1 cellular context compared by ENCODE assay signal in genomic region chr20:47233333-47234188, GRCh38.
A peak's percentile ranks its signal among the peaks of the same experiment; 100 is the strongest.
TF ChIP-seq lines count a peak whose summit lies in the region.

No MANE protein-coding gene starts in this region.

TF ChIP-seq in HepG2, 621 proteins besides CTCF, POLR2A, EP300 and RAD21 (continued from another document and continues in another):
- TF ChIP-seq, protein P1, sequence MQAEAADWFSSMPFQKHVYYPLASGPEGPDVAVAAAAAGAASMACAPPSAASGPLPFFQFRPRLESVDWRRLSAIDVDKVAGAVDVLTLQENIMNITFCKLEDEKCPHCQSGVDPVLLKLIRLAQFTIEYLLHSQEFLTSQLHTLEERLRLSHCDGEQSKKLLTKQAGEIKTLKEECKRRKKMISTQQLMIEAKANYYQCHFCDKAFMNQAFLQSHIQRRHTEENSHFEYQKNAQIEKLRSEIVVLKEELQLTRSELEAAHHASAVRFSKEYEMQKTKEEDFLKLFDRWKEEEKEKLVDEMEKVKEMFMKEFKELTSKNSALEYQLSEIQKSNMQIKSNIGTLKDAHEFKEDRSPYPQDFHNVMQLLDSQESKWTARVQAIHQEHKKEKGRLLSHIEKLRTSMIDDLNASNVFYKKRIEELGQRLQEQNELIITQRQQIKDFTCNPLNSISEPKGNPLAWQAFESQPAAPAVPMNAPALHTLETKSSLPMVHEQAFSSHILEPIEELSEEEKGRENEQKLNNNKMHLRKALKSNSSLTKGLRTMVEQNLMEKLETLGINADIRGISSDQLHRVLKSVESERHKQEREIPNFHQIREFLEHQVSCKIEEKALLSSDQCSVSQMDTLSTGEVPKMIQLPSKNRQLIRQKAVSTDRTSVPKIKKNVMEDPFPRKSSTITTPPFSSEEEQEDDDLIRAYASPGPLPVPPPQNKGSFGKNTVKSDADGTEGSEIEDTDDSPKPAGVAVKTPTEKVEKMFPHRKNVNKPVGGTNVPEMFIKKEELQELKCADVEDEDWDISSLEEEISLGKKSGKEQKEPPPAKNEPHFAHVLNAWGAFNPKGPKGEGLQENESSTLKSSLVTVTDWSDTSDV (CRISPR knock-in tag; IDR thresholded peaks at IDR 0.05): no peak
- TF ChIP-seq HMG20A (CRISPR knock-in tag; IDR thresholded peaks at IDR 0.05; ENCODE audit: borderline replicate concordance) (peak; percentile 87), KDM5B (CRISPR knock-in tag; IDR thresholded peaks at IDR 0.05; ENCODE audit: borderline replicate concordance) (no peak), HNRNPL (IDR thresholded peaks at IDR 0.05; ENCODE audit: low read depth, low read length) (no peak), ZIK1 (CRISPR knock-in tag; IDR thresholded peaks at IDR 0.05; ENCODE audit: borderline replicate concordance, low read depth) (no peak), ZNF652 (CRISPR knock-in tag; IDR thresholded peaks at IDR 0.05; ENCODE audit: borderline replicate concordance, low read depth) (peak; percentile 55; the same call in 1 of the 2 replicates), ZNF501 (CRISPR knock-in tag; IDR thresholded peaks at IDR 0.05) (peak; percentile 59), ZNF747 (CRISPR knock-in tag; IDR thresholded peaks at IDR 0.05; ENCODE audit: borderline replicate concordance) (0 out of 2 replicates have a peak, but pooled peaks have one; percentile 80), ZNF543 (CRISPR knock-in tag; IDR thresholded peaks at IDR 0.05) (no peak), ZNF296 (CRISPR knock-in tag; conservative IDR thresholded peaks at IDR 0.05) (no peak), U2AF2 (IDR thresholded peaks at IDR 0.05; ENCODE audit: low read depth, low read length) (0 out of 2 replicates have a peak, but pooled peaks have one; percentile 26), PRMT3 (CRISPR knock-in tag; IDR thresholded peaks at IDR 0.05; ENCODE audit: borderline replicate concordance, low read depth) (no peak), TFDP1 (CRISPR knock-in tag; IDR thresholded peaks at IDR 0.05; ENCODE audit: borderline replicate concordance) (peak; percentile 64; the same call in 1 of the 2 replicates), TBL1XR1 (IDR thresholded peaks at IDR 0.05; ENCODE audit: borderline replicate concordance, low read length, partially characterized antibody) (peak; percentile 100), ZNF615 (CRISPR knock-in tag; IDR thresholded peaks at IDR 0.05; ENCODE audit: borderline replicate concordance) (no peak), TFAP4 (IDR thresholded peaks at IDR 0.05; ENCODE audit: borderline replicate concordance, low read depth) (peak; percentile 83; the same call in 1 of the 2 replicates), U2AF1 (optimal IDR thresholded peaks at IDR 0.05; ENCODE audit: low read depth, low read length) (no peak), PRPF4 (IDR thresholded peaks at IDR 0.05; ENCODE audit: low read depth, low read length, poor library complexity, severe bottlenecking) (no peak), HMGXB4 (CRISPR knock-in tag; IDR thresholded peaks at IDR 0.05; ENCODE audit: borderline replicate concordance in 1 of 2, low read depth in 1 of 2) (peak; percentile 18 to 46; a peak in 1 of 4 replicates), RFXAP (CRISPR knock-in tag; IDR thresholded peaks at IDR 0.05; ENCODE audit: borderline replicate concordance) (peak; percentile 86), RCOR2 (CRISPR knock-in tag; IDR thresholded peaks at IDR 0.05) (peak; percentile 99), SATB2 (CRISPR knock-in tag; IDR thresholded peaks at IDR 0.05) (no peak), ZNF572 (CRISPR knock-in tag; IDR thresholded peaks at IDR 0.05) (0 out of 2 replicates have a peak, but pooled peaks have one; percentile 60), ZNF510 (CRISPR knock-in tag; IDR thresholded peaks at IDR 0.05; ENCODE audit: low read depth) (no peak), ARNT2 (CRISPR knock-in tag; IDR thresholded peaks at IDR 0.05; ENCODE audit: low read depth) (no peak), GFI1 (CRISPR knock-in tag; IDR thresholded peaks at IDR 0.05; ENCODE audit: borderline replicate concordance) (peak; percentile 86; the same call in 1 of the 2 replicates), SNAPC5 (CRISPR knock-in tag; IDR thresholded peaks at IDR 0.05; ENCODE audit: borderline replicate concordance) (no peak), ZNF34 (CRISPR knock-in tag; IDR thresholded peaks at IDR 0.05; ENCODE audit: borderline replicate concordance) (no peak), MTA1 (CRISPR knock-in tag; IDR thresholded peaks at IDR 0.05; ENCODE audit: borderline replicate concordance) (no peak; the same call in 1 of the 2 replicates), TCF12 (IDR thresholded peaks at IDR 0.05) (no peak), TCF12 (CRISPR knock-in tag; IDR thresholded peaks at IDR 0.05) (no peak), ARNT (IDR thresholded peaks at IDR 0.05) (no peak), MIER3 (CRISPR knock-in tag; IDR thresholded peaks at IDR 0.05; ENCODE audit: borderline replicate concordance) (peak; percentile 93; the same call in 1 of the 2 replicates), ZNF850 (CRISPR knock-in tag; conservative IDR thresholded peaks at IDR 0.05) (no peak), ZFP36L1 (CRISPR knock-in tag; IDR thresholded peaks at IDR 0.05) (peak; percentile 88; the same call in 1 of the 2 replicates), KMT2A (CRISPR knock-in tag; IDR thresholded peaks at IDR 0.05) (peak; percentile 51; the same call in 1 of the 2 replicates), ZNF326 (CRISPR knock-in tag; IDR thresholded peaks at IDR 0.05; ENCODE audit: borderline replicate concordance) (no peak)
- TF ChIP-seq, protein P2, sequence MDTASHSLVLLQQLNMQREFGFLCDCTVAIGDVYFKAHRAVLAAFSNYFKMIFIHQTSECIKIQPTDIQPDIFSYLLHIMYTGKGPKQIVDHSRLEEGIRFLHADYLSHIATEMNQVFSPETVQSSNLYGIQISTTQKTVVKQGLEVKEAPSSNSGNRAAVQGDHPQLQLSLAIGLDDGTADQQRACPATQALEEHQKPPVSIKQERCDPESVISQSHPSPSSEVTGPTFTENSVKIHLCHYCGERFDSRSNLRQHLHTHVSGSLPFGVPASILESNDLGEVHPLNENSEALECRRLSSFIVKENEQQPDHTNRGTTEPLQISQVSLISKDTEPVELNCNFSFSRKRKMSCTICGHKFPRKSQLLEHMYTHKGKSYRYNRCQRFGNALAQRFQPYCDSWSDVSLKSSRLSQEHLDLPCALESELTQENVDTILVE (CRISPR knock-in tag; IDR thresholded peaks at IDR 0.05): peak; percentile 77; the same call in 1 of the 2 replicates
- TF ChIP-seq, protein P3, sequence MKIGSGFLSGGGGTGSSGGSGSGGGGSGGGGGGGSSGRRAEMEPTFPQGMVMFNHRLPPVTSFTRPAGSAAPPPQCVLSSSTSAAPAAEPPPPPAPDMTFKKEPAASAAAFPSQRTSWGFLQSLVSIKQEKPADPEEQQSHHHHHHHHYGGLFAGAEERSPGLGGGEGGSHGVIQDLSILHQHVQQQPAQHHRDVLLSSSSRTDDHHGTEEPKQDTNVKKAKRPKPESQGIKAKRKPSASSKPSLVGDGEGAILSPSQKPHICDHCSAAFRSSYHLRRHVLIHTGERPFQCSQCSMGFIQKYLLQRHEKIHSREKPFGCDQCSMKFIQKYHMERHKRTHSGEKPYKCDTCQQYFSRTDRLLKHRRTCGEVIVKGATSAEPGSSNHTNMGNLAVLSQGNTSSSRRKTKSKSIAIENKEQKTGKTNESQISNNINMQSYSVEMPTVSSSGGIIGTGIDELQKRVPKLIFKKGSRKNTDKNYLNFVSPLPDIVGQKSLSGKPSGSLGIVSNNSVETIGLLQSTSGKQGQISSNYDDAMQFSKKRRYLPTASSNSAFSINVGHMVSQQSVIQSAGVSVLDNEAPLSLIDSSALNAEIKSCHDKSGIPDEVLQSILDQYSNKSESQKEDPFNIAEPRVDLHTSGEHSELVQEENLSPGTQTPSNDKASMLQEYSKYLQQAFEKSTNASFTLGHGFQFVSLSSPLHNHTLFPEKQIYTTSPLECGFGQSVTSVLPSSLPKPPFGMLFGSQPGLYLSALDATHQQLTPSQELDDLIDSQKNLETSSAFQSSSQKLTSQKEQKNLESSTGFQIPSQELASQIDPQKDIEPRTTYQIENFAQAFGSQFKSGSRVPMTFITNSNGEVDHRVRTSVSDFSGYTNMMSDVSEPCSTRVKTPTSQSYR (CRISPR knock-in tag; IDR thresholded peaks at IDR 0.05; ENCODE audit: borderline replicate concordance): peak; percentile 68; the same call in 1 of the 2 replicates
- TF ChIP-seq, protein P4, sequence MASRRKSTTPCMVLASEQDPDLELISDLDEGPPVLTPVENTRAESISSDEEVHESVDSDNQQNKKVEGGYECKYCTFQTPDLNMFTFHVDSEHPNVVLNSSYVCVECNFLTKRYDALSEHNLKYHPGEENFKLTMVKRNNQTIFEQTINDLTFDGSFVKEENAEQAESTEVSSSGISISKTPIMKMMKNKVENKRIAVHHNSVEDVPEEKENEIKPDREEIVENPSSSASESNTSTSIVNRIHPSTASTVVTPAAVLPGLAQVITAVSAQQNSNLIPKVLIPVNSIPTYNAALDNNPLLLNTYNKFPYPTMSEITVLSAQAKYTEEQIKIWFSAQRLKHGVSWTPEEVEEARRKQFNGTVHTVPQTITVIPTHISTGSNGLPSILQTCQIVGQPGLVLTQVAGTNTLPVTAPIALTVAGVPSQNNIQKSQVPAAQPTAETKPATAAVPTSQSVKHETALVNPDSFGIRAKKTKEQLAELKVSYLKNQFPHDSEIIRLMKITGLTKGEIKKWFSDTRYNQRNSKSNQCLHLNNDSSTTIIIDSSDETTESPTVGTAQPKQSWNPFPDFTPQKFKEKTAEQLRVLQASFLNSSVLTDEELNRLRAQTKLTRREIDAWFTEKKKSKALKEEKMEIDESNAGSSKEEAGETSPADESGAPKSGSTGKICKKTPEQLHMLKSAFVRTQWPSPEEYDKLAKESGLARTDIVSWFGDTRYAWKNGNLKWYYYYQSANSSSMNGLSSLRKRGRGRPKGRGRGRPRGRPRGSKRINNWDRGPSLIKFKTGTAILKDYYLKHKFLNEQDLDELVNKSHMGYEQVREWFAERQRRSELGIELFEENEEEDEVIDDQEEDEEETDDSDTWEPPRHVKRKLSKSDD (CRISPR knock-in tag; IDR thresholded peaks at IDR 0.05; ENCODE audit: low read depth): peak; percentile 85
- TF ChIP-seq, protein P5, sequence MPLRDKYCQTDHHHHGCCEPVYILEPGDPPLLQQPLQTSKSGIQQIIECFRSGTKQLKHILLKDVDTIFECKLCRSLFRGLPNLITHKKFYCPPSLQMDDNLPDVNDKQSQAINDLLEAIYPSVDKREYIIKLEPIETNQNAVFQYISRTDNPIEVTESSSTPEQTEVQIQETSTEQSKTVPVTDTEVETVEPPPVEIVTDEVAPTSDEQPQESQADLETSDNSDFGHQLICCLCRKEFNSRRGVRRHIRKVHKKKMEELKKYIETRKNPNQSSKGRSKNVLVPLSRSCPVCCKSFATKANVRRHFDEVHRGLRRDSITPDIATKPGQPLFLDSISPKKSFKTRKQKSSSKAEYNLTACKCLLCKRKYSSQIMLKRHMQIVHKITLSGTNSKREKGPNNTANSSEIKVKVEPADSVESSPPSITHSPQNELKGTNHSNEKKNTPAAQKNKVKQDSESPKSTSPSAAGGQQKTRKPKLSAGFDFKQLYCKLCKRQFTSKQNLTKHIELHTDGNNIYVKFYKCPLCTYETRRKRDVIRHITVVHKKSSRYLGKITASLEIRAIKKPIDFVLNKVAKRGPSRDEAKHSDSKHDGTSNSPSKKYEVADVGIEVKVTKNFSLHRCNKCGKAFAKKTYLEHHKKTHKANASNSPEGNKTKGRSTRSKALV (CRISPR knock-in tag; IDR thresholded peaks at IDR 0.05): 0 out of 2 replicates have a peak, but pooled peaks have one; percentile 47
- TF ChIP-seq, protein P6, sequence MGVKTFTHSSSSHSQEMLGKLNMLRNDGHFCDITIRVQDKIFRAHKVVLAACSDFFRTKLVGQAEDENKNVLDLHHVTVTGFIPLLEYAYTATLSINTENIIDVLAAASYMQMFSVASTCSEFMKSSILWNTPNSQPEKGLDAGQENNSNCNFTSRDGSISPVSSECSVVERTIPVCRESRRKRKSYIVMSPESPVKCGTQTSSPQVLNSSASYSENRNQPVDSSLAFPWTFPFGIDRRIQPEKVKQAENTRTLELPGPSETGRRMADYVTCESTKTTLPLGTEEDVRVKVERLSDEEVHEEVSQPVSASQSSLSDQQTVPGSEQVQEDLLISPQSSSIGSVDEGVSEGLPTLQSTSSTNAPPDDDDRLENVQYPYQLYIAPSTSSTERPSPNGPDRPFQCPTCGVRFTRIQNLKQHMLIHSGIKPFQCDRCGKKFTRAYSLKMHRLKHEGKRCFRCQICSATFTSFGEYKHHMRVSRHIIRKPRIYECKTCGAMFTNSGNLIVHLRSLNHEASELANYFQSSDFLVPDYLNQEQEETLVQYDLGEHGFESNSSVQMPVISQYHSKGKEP (CRISPR knock-in tag; IDR thresholded peaks at IDR 0.05): no peak
